8 cellular contexts compared by ENCODE assay signal in genomic region chr10:89644691-89644966, GRCh38. TPM values are rescaled to one million over a fixed set of nuclear protein-coding genes. Genes with fewer than 3 reads are reported as not detected.
DNase-seq lines count a peak whose midpoint lies in the region; ATAC-seq, FAIRE-seq and TF ChIP-seq lines count a peak whose summit lies in the region.

No MANE protein-coding gene starts in this region.

- no peak overlapping the region for H2AK5ac ChIP-seq in IMR-90 (ENCODE audit: low read depth, low read length)

- no peak overlapping the region for H3K23ac ChIP-seq in IMR-90 (ENCODE audit: low read depth, low read length)

- H3K4ac ChIP-seq in IMR-90 (ENCODE audit: low read depth, low read length): peak overlapping the region; percentile 54

- H3K4me2 ChIP-seq in IMR-90 (ENCODE audit: low read depth, low read length): peak overlapping the region; percentile 76

- H3K9me3 ChIP-seq in ES-I3 (ENCODE audit: control insufficient read depth, insufficient read depth, low read length) (no peaks in the 10 kb centered on the region), IMR-90 (ENCODE audit: control insufficient read depth, insufficient read depth, low read length) (no peaks in the 10 kb centered on the region), colonic mucosa (no peaks in the 10 kb centered on the region)

- H4K5ac ChIP-seq in IMR-90 (ENCODE audit: low read depth, low read length): no peak overlapping the region

- no peaks in the 10 kb centered on the region for H3K27me3 ChIP-seq in IMR-90 (ENCODE audit: control insufficient read depth, insufficient read depth, low read length)
- H3K27me3 ChIP-seq in colonic mucosa: no peaks in the 10 kb centered on the region

- BruUV-seq in IMR-90 (replicated peaks; lab: Mats Ljungman, UMichigan): no TSS peak

- dilution Hi-C loops in IMR-90 (cut with HindIII; ENCODE audit: low sequenced_read_pairs, unreplicated experiment): no loop called here

- H4K20me1 ChIP-seq in IMR-90 (ENCODE audit: insufficient read depth, low read length): no peaks in the 10 kb centered on the region; the same call in 1 of the 2 replicates

- ATAC-seq in GM21515 (IDR thresholded peaks at IDR 0.05; ENCODE audit: unreplicated experiment): peak; percentile 35
- ATAC-seq in IMR-90 (ENCODE audit: low read depth): peak; percentile 32

- DNase-seq in IMR-90 (no peak), colonic mucosa (no peak), mucosa of gallbladder (ENCODE audit: low spot score) (peak; percentile 11), GM19239 (ENCODE audit: insufficient read length, low spot score) (no peak), hippocampal formation (lab: John Stamatoyannopoulos, UW) (no peak)
- no peak for DNase-seq in activated CD8-positive, alpha-beta memory T cell treated with anti-CD3 and anti-CD28 coated beads for 24 hours

- in situ Hi-C loops in IMR-90 (cut with MboI; ENCODE audit: low sequenced_read_pairs): no loop called here

- no peak overlapping the region for H2BK20ac ChIP-seq in IMR-90 (ENCODE audit: low read depth, low read length)

- 0% methylated on average over 33 of the region's 35 CpGs; no CpG with 5 or more reads in 1 of the 2 experiments for WGBS in IMR-90 (ENCODE audit: extremely low coverage in 2 of 2, insufficient read length in 1 of 2), 2 experiments

- H4K8ac ChIP-seq in IMR-90 (ENCODE audit: low read depth in 2 of 2, low read length in 2 of 2): no peak overlapping the region; a peak in 1 of 4 replicates

- no peaks in the 10 kb centered on the region for H3K9me1 ChIP-seq in IMR-90 (ENCODE audit: insufficient read depth, low read length)

- peak overlapping the region; percentile 38 for H2AK9ac ChIP-seq in IMR-90 (replicated peaks; ENCODE audit: low read depth, low read length, poor library complexity)

- H3K18ac ChIP-seq in IMR-90 (ENCODE audit: low read depth, low read length): no peak overlapping the region

- H3K36me3 ChIP-seq in ES-I3 (ENCODE audit: insufficient read depth, low read length): no peaks in the 10 kb centered on the region
- H3K36me3 ChIP-seq in IMR-90 (ENCODE audit: control insufficient read depth, insufficient read depth, low read length): no peaks in the 10 kb centered on the region
- no peaks in the 10 kb centered on the region for H3K36me3 ChIP-seq in colonic mucosa

- H4K91ac ChIP-seq in IMR-90 (ENCODE audit: insufficient read depth, low read depth, low read length): peak overlapping the region; percentile 7; the same call in 1 of the 2 replicates

- FAIRE-seq in GM19239 (lab: Jason Lieb, UNC): no peak

- no peak for TF ChIP-seq RAD21 in IMR-90 (IDR thresholded peaks at IDR 0.05; ENCODE audit: low read length)

- H2BK120ac ChIP-seq in IMR-90 (ENCODE audit: low read depth, low read length): no peak overlapping the region

- H2BK15ac ChIP-seq in IMR-90 (ENCODE audit: low read depth, low read length): no peak overlapping the region

- POLR2A ChIA-PET in IMR-90 (lab: Charles Lee; ENCODE audit: unreplicated experiment): no interaction called here

- CTCF ChIA-PET in IMR-90 (lab: Yijun Ruan, JAX): no interaction called here

- no peak for TF ChIP-seq POLR2A in IMR-90 (IDR thresholded peaks at IDR 0.05; ENCODE audit: low read depth, low read length)

- intact Hi-C loops in IMR-90 (cut with micrococcal nuclease) (loop anchor here (2.0 kb wide), 2 partner anchors 56 to 218 kb away; partner anchors contain the start of gene KIF20B), colonic mucosa (cut with DNase I) (loop anchor here (5.0 kb wide), 1 partner anchor 58 kb away; the partner anchor contains the start of gene KIF20B)

- H3K9ac ChIP-seq in ES-I3 (ENCODE audit: low read depth, low read length): peak overlapping the region; percentile 77
- H3K9ac ChIP-seq in IMR-90 (ENCODE audit: low read depth, low read length): peak overlapping the region; percentile 58
- H3K9ac ChIP-seq in colonic mucosa (ENCODE audit: low read depth in 2 of 2, low read length in 2 of 2): peak overlapping the region; percentile 83 to 86

- no peak overlapping the region for H3K14ac ChIP-seq in IMR-90 (replicated peaks; ENCODE audit: low read depth, low read length)

- H3K4me3 ChIP-seq in IMR-90 (ENCODE audit: insufficient read depth, low read depth, low read length): peak overlapping the region; percentile 58
- H3K4me3 ChIP-seq in colonic mucosa: peak overlapping the region; percentile 89

- H2BK5ac ChIP-seq in IMR-90 (ENCODE audit: low read depth, low read length, poor library complexity, severe bottlenecking): peak overlapping the region; percentile 70

- peak overlapping the region; percentile 69 for H3K27ac ChIP-seq in IMR-90 (ENCODE audit: insufficient read depth, low read length)
- H3K27ac ChIP-seq in colonic mucosa: peak overlapping the region; percentile 93

- H2AFZ ChIP-seq in IMR-90 (replicated peaks; ENCODE audit: low read length, poor library complexity): peak overlapping the region; percentile 96

- TF ChIP-seq CTCF in IMR-90 (conservative IDR thresholded peaks at IDR 0.05; ENCODE audit: low read depth, low read length) (no peak), colonic mucosa (IDR thresholded peaks at IDR 0.05) (no peak)

- no peak overlapping the region for H3K56ac ChIP-seq in IMR-90 (ENCODE audit: extremely low read depth, insufficient read depth, low read length)

- peaks cover 17 to 25% of the 10 kb centered on the region in 2 experiments for H3K79me1 ChIP-seq in IMR-90 (ENCODE audit: low read depth in 1 of 2, low read length in 2 of 2)

- H3K4me1 ChIP-seq in ES-I3 (ENCODE audit: insufficient read depth, low read length) (peaks cover 6% of the 10 kb centered on the region; the same call in 1 of the 2 replicates), IMR-90 (ENCODE audit: control insufficient read depth, insufficient read depth, low read length) (peaks cover 2% of the 10 kb centered on the region; the same call in 1 of the 2 replicates), colonic mucosa (peaks cover 4% of the 10 kb centered on the region)

TF ChIP-seq in IMR-90, 13 proteins besides CTCF, POLR2A, EP300 and RAD21:
- TF ChIP-seq MAZ (IDR thresholded peaks at IDR 0.05; ENCODE audit: borderline replicate concordance, low read depth, low read length): no peak
- no peak for TF ChIP-seq FOS (IDR thresholded peaks at IDR 0.05; ENCODE audit: low read depth, low read length)
- no peak for TF ChIP-seq SMC3 (IDR thresholded peaks at IDR 0.05; ENCODE audit: low read depth, low read length)
- TF ChIP-seq CEBPB (IDR thresholded peaks at IDR 0.05; ENCODE audit: low read depth, low read length): no peak
- TF ChIP-seq NFE2L2 (IDR thresholded peaks at IDR 0.05; ENCODE audit: low read depth, low read length): no peak

RNA-seq across cellular contexts. Expression of gene PANK1, which starts 0.4 kb away (rescaled TPM):
- total RNA-seq in IMR-90 (2012; rRNA removed) (6.7 and 8.8 TPM in 2 replicates), colonic mucosa (10 to 100 TPM; 22.8 to 55.4 TPM), mucosa of gallbladder (18.2 TPM)
- polyA plus RNA-seq in IMR-90 (2012; rRNA removed): 3.0 TPM in 2 replicates
- polyA plus RNA-seq in IMR-90 (2012; cell fraction: cytosol; rRNA removed): 0.77 and 0.88 TPM in 2 replicates
- 0.70 and 2.1 TPM in 2 replicates for polyA plus RNA-seq in IMR-90 (2012; cell fraction: nucleus; rRNA removed; ENCODE audit: low replicate concordance)

RNA-seq across cellular contexts. Expression of gene KIF20B, which starts 56.8 kb away (rescaled TPM):
- total RNA-seq in IMR-90 (2012; rRNA removed) (16.1 and 23.5 TPM in 2 replicates), colonic mucosa (10 to 100 TPM; 13.6 to 32.0 TPM), mucosa of gallbladder (2.9 TPM)
- polyA plus RNA-seq in IMR-90 (2012; rRNA removed): 2.7 and 3.1 TPM in 2 replicates
- polyA plus RNA-seq in IMR-90 (2012; cell fraction: cytosol; rRNA removed): 0.11 and 0.23 TPM in 2 replicates
- 0.35 and 2.2 TPM in 2 replicates for polyA plus RNA-seq in IMR-90 (2012; cell fraction: nucleus; rRNA removed; ENCODE audit: low replicate concordance)
